Comparison of ENCODE assay signal across 21 cellular contexts in genomic region chr14:24337144-24337823, GRCh38. TPM values are rescaled to one million over a fixed set of nuclear protein-coding genes. Genes with fewer than 3 reads are reported as not detected.
"Had no signal": no experiment of that assay in that cellular context is flagged by ENCODE, and none has a peak within 500 bp of the region (broad histone marks: within the 10 kb centered on the region; RNA-seq: fewer than 3 reads in every experiment).

No MANE protein-coding gene starts in this region.

- H3K4me3 ChIP-seq: breast epithelium, gastrocnemius medialis, heart right ventricle, left ventricle myocardium inferior, ovary, sigmoid colon, thoracic aorta, upper lobe of left lung had no signal

- ATAC-seq: esophagus mucosa; gastrocnemius medialis; heart right ventricle; stimulated activated memory B cell treated with anti-CD40 and anti-IgM and Interleukin-4, amounts not matched to agents 10 μg/mL and 1 μg/mL and 100 μg/mL, for 72 hours had no signal

- H3K9me3 Mint-ChIP-seq: activated CD4-positive, alpha-beta memory T cell treated with anti-CD3 and anti-CD28 coated beads for 36 hours; immature natural killer cell; memory B cell; stimulated activated memory B cell treated with anti-CD40 and anti-IgM and Interleukin-4, amounts not matched to agents 10 μg/mL and 1 μg/mL and 100 μg/mL, for 72 hours had no signal

- H3K36me3 ChIP-seq: breast epithelium, gastrocnemius medialis, left ventricle myocardium inferior, ovary, sigmoid colon, thoracic aorta had no signal

- H3K9me3 ChIP-seq: breast epithelium, gastrocnemius medialis, heart right ventricle, left ventricle myocardium inferior, ovary, sigmoid colon, thoracic aorta, upper lobe of left lung had no signal

- H3K27me3 ChIP-seq: ovary had no signal

- H3K27ac Mint-ChIP-seq: activated CD4-positive, alpha-beta memory T cell treated with anti-CD3 and anti-CD28 coated beads for 36 hours; memory B cell had no signal

- FAIRE-seq: astrocyte had no signal

- H3K4me3 Mint-ChIP-seq: activated CD4-positive, alpha-beta memory T cell treated with anti-CD3 and anti-CD28 coated beads for 36 hours had no signal

- DNase-seq: activated CD4-positive, alpha-beta memory T cell treated with anti-CD3 and anti-CD28 coated beads for 36 hours; activated naive CD4-positive, alpha-beta T cell treated with Interleukin-2 at 50 U/mL for 16 hours; activated T-cell treated with anti-CD3 and anti-CD28 coated beads for 4 hours; effector CD4-positive, alpha-beta T cell; gastrocnemius medialis; heart right ventricle; immature natural killer cell; kidney glomerular epithelial cell; left ventricle myocardium inferior; ovary; sigmoid colon; stimulated activated CD4-positive, alpha-beta T cell treated with anti-CD3 and anti-CD28 coated beads, Interleukin-4, amount 100 ng/mL, for 4 hours; T-helper 2 cell had no signal

- H3K27ac ChIP-seq: breast epithelium, gastrocnemius medialis, heart right ventricle, left ventricle myocardium inferior, ovary, sigmoid colon, thoracic aorta, VCaP had no signal

RNA-seq across cellular contexts. Expression of gene CIDEB, which starts 29.5 kb away (rescaled TPM):
- total RNA-seq: astrocyte had no signal
